ENCODE assay signal across 30 cellular contexts in the genomic region with DNA sequence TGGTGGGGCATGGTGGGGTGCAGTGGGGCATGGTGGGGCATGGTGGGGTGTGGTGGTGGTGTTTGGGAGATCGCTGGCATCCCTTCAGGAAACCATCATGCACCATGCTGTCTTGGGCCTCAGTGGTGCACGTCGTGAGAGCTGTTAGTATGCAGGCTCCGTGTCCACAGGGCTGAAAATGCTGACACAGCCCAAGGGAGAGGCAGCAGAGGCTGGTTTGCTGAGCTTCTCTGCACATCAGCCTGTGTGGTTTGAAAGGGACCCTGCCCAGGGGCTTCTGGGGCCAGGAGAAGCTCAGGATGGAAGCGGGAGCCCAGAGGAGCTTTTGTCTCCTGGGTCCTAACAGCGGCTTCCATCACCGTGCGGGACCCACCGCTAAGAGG. TPM values are rescaled to one million over a fixed set of nuclear protein-coding genes. Genes with fewer than 3 reads are reported as not detected.
DNase-seq lines count a peak whose midpoint lies in the region; ATAC-seq, FAIRE-seq and TF ChIP-seq lines count a peak whose summit lies in the region.
"Had no signal": no experiment of that assay in that cellular context is flagged by ENCODE, and none has a peak within 500 bp of the region (broad histone marks: within the 10 kb centered on the region; RNA-seq: fewer than 3 reads in every experiment).

No MANE protein-coding gene starts in this region.

- TF ChIP-seq CTCF in heart right ventricle (IDR thresholded peaks at IDR 0.05) (no peak), A549 (IDR thresholded peaks at IDR 0.05) (no peak), esophagus squamous epithelium (IDR thresholded peaks at IDR 0.05) (no peak)

- TF ChIP-seq POLR2A in A549 (IDR thresholded peaks at IDR 0.05; ENCODE audit: low read length): no peak
- TF ChIP-seq POLR2A in esophagus squamous epithelium (IDR thresholded peaks at IDR 0.05): no peak

- POLR2A ChIA-PET in A549 (lab: Yijun Ruan, JAX): interaction anchor here (0.5 to 1.0 kb wide), 2 partner anchors 9 to 140 kb away, joined by 3 to 4 read pairs; no protein-coding TSS in a partner anchor

- no peak for TF ChIP-seq RAD21 in A549 (conservative IDR thresholded peaks at IDR 0.05 in 1 of 2, IDR thresholded peaks at IDR 0.05 in 1 of 2)

- intact Hi-C loops in Right ventricle myocardium inferior (cut with DNase I): no loop called here
- intact Hi-C loops in heart right ventricle (cut with DNase I): no loop called here
- intact Hi-C loops in aorta (cut with DNase I): no loop called here
- intact Hi-C loops in esophagus squamous epithelium (cut with DNase I): no loop called here

- no peak for TF ChIP-seq EP300 in A549 (IDR thresholded peaks at IDR 0.05)

- WGBS in heart right ventricle, 2 donors: 89 to 92% methylated on average over 9 of the region's 9 CpGs
- 82% methylated on average over 9 of the region's 9 CpGs for WGBS in A549 (ENCODE audit: missing lambda C conversion rate)
- 85 to 90% methylated on average over 9 of the region's 9 CpGs for whole genome bisulfite sequencing in aorta, 2 donors
- WGBS in esophagus squamous epithelium, 2 donors: 81 to 100% methylated on average over 5 to 9 of the region's 9 CpGs

- ATAC-seq in Right ventricle myocardium inferior (no peak), heart right ventricle (no peak), A549 (no peak), aorta (ENCODE audit: low FRiP score) (peak; percentile 40)
- ATAC-seq: GM12878 had no signal

- no peak overlapping the region for H3K4me2 ChIP-seq in A549
- H3K4me2 ChIP-seq: BLaER1 had no signal

- H3K4me1 ChIP-seq in heart right ventricle (no peaks in the 10 kb centered on the region), A549 (no peaks in the 10 kb centered on the region), aorta (ENCODE audit: control insufficient read depth in 1 of 2, insufficient read depth in 2 of 2, low read length in 2 of 2) (no peaks in the 10 kb centered on the region), esophagus squamous epithelium (no peaks in the 10 kb centered on the region)
- H3K4me1 ChIP-seq: BE2C had no signal

- no peak overlapping the region for H3K4me3 ChIP-seq in heart right ventricle
- H3K4me3 ChIP-seq in A549: no peak overlapping the region
- H3K4me3 ChIP-seq in aorta (ENCODE audit: low read length in 2 of 2): no peak overlapping the region
- H3K4me3 ChIP-seq in esophagus squamous epithelium: no peak overlapping the region
- H3K4me3 ChIP-seq: BLaER1, GM12878 had no signal

- CTCF ChIA-PET in A549 (lab: Yijun Ruan, JAX): interaction anchor here (1.1 kb wide), 1 partner anchor 10 kb away, joined by 3 read pairs; no protein-coding TSS in a partner anchor

- DNase-seq in Right ventricle myocardium inferior (ENCODE audit: missing footprints) (peak; percentile 17), heart right ventricle (no peak), A549 (ENCODE audit: low read depth in 1 of 2, low spot score in 1 of 2) (no peak), aorta (no peak), esophagus squamous epithelium (lab: John Stamatoyannopoulos, UW) (no peak)
- DNase-seq: ACHN; BE2C; C1 segment of cervical spinal cord; CD4-positive, CD25-positive, alpha-beta regulatory T cell; CD8-positive, alpha-beta memory T cell; COR-L47; DMS 273 treated with DMSO at 0.1 percent for 48 hours; DMS153; DMS53; DMS79; DND-41; EL; GDM1 had no signal

- H3K27ac ChIP-seq in heart right ventricle (no peak overlapping the region), A549 (no peak overlapping the region), aorta (ENCODE audit: low read depth in 1 of 2, low read length in 2 of 2) (no peak overlapping the region), esophagus squamous epithelium (no peak overlapping the region)
- H3K27ac ChIP-seq: 22Rv1, BLaER1 had no signal

- H3K27me3 ChIP-seq in heart right ventricle (no peaks in the 10 kb centered on the region), aorta (ENCODE audit: control insufficient read depth in 1 of 2, insufficient read depth in 2 of 2, low read length in 1 of 2) (no peaks in the 10 kb centered on the region), esophagus squamous epithelium (peaks cover 0 to 9% (median 0%) of the 10 kb centered on the region in 4 donors)
- H3K27me3 ChIP-seq: BE2C, BLaER1 had no signal

- H3K36me3 ChIP-seq in heart right ventricle (no peaks in the 10 kb centered on the region), aorta (ENCODE audit: control insufficient read depth in 1 of 2, insufficient read depth in 2 of 2, low read length in 1 of 2) (no peaks in the 10 kb centered on the region), esophagus squamous epithelium (no peaks in the 10 kb centered on the region)
- H3K36me3 ChIP-seq: BE2C, BLaER1 had no signal

- no peak for FAIRE-seq in A549 (lab: Jason Lieb, UNC)
- FAIRE-seq: GM12878, GM12892, GM18507 had no signal

- H3K9me3 ChIP-seq in heart right ventricle (no peaks in the 10 kb centered on the region), A549 (peaks cover 11% of the 10 kb centered on the region), aorta (ENCODE audit: control insufficient read depth, low read length) (no peaks in the 10 kb centered on the region), esophagus squamous epithelium (no peaks in the 10 kb centered on the region)
- H3K9me3 ChIP-seq: BE2C had no signal

TF ChIP-seq in A549, 52 proteins besides CTCF, POLR2A, EP300 and RAD21:
- TF ChIP-seq, protein P1, sequence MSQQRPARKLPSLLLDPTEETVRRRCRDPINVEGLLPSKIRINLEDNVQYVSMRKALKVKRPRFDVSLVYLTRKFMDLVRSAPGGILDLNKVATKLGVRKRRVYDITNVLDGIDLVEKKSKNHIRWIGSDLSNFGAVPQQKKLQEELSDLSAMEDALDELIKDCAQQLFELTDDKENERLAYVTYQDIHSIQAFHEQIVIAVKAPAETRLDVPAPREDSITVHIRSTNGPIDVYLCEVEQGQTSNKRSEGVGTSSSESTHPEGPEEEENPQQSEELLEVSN (IDR thresholded peaks at IDR 0.05; ENCODE audit: borderline replicate concordance, low read depth): no peak
- TF ChIP-seq MAFK (IDR thresholded peaks at IDR 0.05; ENCODE audit: partially characterized antibody) (peak; percentile 39), JUNB (IDR thresholded peaks at IDR 0.05) (no peak)
- TF ChIP-seq, protein P2, sequence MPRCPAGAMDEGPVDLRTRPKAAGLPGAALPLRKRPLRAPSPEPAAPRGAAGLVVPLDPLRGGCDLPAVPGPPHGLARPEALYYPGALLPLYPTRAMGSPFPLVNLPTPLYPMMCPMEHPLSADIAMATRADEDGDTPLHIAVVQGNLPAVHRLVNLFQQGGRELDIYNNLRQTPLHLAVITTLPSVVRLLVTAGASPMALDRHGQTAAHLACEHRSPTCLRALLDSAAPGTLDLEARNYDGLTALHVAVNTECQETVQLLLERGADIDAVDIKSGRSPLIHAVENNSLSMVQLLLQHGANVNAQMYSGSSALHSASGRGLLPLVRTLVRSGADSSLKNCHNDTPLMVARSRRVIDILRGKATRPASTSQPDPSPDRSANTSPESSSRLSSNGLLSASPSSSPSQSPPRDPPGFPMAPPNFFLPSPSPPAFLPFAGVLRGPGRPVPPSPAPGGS (IDR thresholded peaks at IDR 0.05): no peak

RNA-seq across cellular contexts. Expression of a gene that starts 30.2 kb away (rescaled TPM):
- not detected for total RNA-seq in Right ventricle myocardium inferior
- total RNA-seq in heart right ventricle: not detected
- polyA plus RNA-seq in heart right ventricle: not detected
- 0.85 and 2.9 TPM in 2 replicates for polyA plus RNA-seq in A549 (2011; rRNA removed)
- polyA plus RNA-seq in A549 (2012; cell fraction: cytosol; rRNA removed): 0.15 and 0.63 TPM in 2 replicates
- polyA plus RNA-seq in A549 (2012; cell fraction: nucleus; rRNA removed): 1.5 and 3.7 TPM in 2 replicates
- polyA plus RNA-seq in A549 (2017; fragmentation: RNase III; extraction: RNeasy Plus Mini Kit Qiagen cat#74134 plus additional on column Dnase treatment): 0.70 to 1.4 TPM (median 0.81 TPM) in 3 replicates
- polyA minus RNA-seq in A549 (2011; rRNA and poly(A)+ RNA removed): 4.5 and 5.7 TPM in 2 replicates
- total RNA-seq in aorta: not detected
- polyA plus RNA-seq in aorta: under 1 TPM in 1 of 2 donors, not detected in 1; 0.25 TPM
- 100 to 1,000 TPM in 1 of 4 donors, 1 to 10 TPM in 1, under 1 TPM in 2; 0.04 to 139 (median 1.6) TPM for total RNA-seq in esophagus squamous epithelium
- total RNA-seq: A172; A673; CD4-positive, alpha-beta memory T cell; CD4-positive, CD25-positive, alpha-beta regulatory T cell; CD8-positive, alpha-beta memory T cell; Daoy; G401 had no signal
- polyA plus RNA-seq: AG04450; CD14-positive monocyte; CD4-positive, alpha-beta memory T cell; CD4-positive, CD25-positive, alpha-beta regulatory T cell; CD8-positive, alpha-beta memory T cell; GM12878 had no signal

RNA-seq across cellular contexts. Expression of a gene that starts 56.3 kb away (rescaled TPM):
- 46.8 TPM for total RNA-seq in Right ventricle myocardium inferior
- total RNA-seq in heart right ventricle: 10 to 100 TPM; 34.3 to 53.6 (median 45.2) TPM
- 10 to 100 TPM; 19.0 to 32.5 TPM for polyA plus RNA-seq in heart right ventricle
- polyA plus RNA-seq in A549 (2011; rRNA removed): 26.5 and 26.9 TPM in 2 replicates
- 62.4 and 72.9 TPM in 2 replicates for polyA plus RNA-seq in A549 (2012; cell fraction: cytosol; rRNA removed)
- 59.6 and 76.1 TPM in 2 replicates for polyA plus RNA-seq in A549 (2012; cell fraction: nucleus; rRNA removed)
- polyA plus RNA-seq in A549 (2017; fragmentation: RNase III; extraction: RNeasy Plus Mini Kit Qiagen cat#74134 plus additional on column Dnase treatment): 31.5 to 37.9 TPM (median 33.8 TPM) in 3 replicates
- polyA minus RNA-seq in A549 (2011; rRNA and poly(A)+ RNA removed): 25.7 and 44.5 TPM in 2 replicates
- total RNA-seq in aorta: 10 to 100 TPM; 49.1 to 52.1 TPM
- 10 to 100 TPM; 20.0 to 20.7 TPM for polyA plus RNA-seq in aorta
- total RNA-seq in esophagus squamous epithelium: 100 to 1,000 TPM in 1 of 4 donors, 10 to 100 TPM in 3; 53.0 to 106 (median 63.6) TPM
